ENCODE assay signal across 11 cellular contexts in genomic region chr1:52423771-52424170, GRCh38. TPM values are rescaled to one million over a fixed set of nuclear protein-coding genes. Genes with fewer than 3 reads are reported as not detected.
DNase-seq lines count a peak whose midpoint lies in the region; ATAC-seq and TF ChIP-seq lines count a peak whose summit lies in the region.
"Had no signal": no experiment of that assay in that cellular context is flagged by ENCODE, and none has a peak within 500 bp of the region (broad histone marks: within the 10 kb centered on the region; RNA-seq: fewer than 3 reads in every experiment).

No MANE protein-coding gene starts in this region.

- H3K4me3 ChIP-seq in A673 (ENCODE audit: low read depth, low read length, poor library complexity, severe bottlenecking), result no peak overlapping the region
- H3K4me3 ChIP-seq in spleen, result no peak overlapping the region

- H3K36me3 ChIP-seq in A673 (ENCODE audit: insufficient read depth, low read length, poor library complexity, severe bottlenecking), result peaks cover 46% of the 10 kb centered on the region
- H3K36me3 ChIP-seq in spleen, result peaks cover 0 to 86% (median 25%) of the 10 kb centered on the region in 6 donors

- WGBS in spleen, 5 donors, result 28 to 43% (median 37%) methylated on average over 9 of the region's 9 CpGs

- H3K27me3 ChIP-seq in A673 (replicated peaks; ENCODE audit: insufficient read depth, low read depth, low read length, poor library complexity) (no peaks in the 10 kb centered on the region), spleen (replicated peaks in 1 of 7) (no peaks in the 10 kb centered on the region)

- ATAC-seq in GM21576 (IDR thresholded peaks at IDR 0.05; ENCODE audit: unreplicated experiment), result no peak
- ATAC-seq in GM19324 (IDR thresholded peaks at IDR 0.05; ENCODE audit: low FRiP score, unreplicated experiment), result no peak

- no peaks in the 10 kb centered on the region for H3K9me3 ChIP-seq in A673 (ENCODE audit: low read depth, low read length, poor library complexity, severe bottlenecking)
- H3K9me3 ChIP-seq in spleen, result no peaks in the 10 kb centered on the region

- H3K27ac ChIP-seq in A673 (ENCODE audit: low read depth, low read length, poor library complexity, severe bottlenecking), result peak overlapping the region; percentile 10
- peak overlapping the region in 5 of 8 donors; percentile 38 to 64 (median 57) for H3K27ac ChIP-seq in spleen

- no peak for TF ChIP-seq CTCF in A673 (conservative IDR thresholded peaks at IDR 0.05; ENCODE audit: low read depth, low read length)
- TF ChIP-seq CTCF in spleen (IDR thresholded peaks at IDR 0.05 in 8 of 11, conservative IDR thresholded peaks at IDR 0.05 in 3 of 11), result no peak
- TF ChIP-seq CTCF in chondrocyte (IDR thresholded peaks at IDR 0.05), result no peak

- no peaks in the 10 kb centered on the region for H3K27me3 Mint-ChIP-seq in activated naive CD4-positive, alpha-beta T cell treated with anti-CD3 and anti-CD28 coated beads for 36 hours (ENCODE audit: low read depth)
- no peaks in the 10 kb centered on the region for H3K27me3 Mint-ChIP-seq in chondrocyte (ENCODE audit: low read depth)

- POLR2A ChIA-PET in A673 (lab: Charles Lee; ENCODE audit: low non-redundant PET), result no interaction called here

- intact Hi-C loops in A673 (cut with micrococcal nuclease; ENCODE audit: unreplicated experiment) (loop anchor here (5.0 kb wide), 1 partner anchor 129 kb away; the partner anchor contains the start of gene TUT4), spleen (cut with DNase I; ENCODE audit: low total_unique reads) (no loop called here)
- intact Hi-C loops in activated naive CD4-positive, alpha-beta T cell treated with anti-CD3 and anti-CD28 coated beads for 36 hours (cut with micrococcal nuclease), result loop anchor here (1.0 to 10.0 kb wide), 6 partner anchors 19 to 501 kb away; partner anchors contain the start of genes CC2D1B, ECHDC2, ORC1 and PRPF38A

- CTCF ChIA-PET in A673 (lab: Charles Lee), result no interaction called here
- CTCF ChIA-PET in activated naive CD4-positive, alpha-beta T cell treated with anti-CD3 and anti-CD28 coated beads for 36 hours (lab: Charles Lee), result interaction anchor here (0.5 to 2.5 kb wide), 5 partner anchors 8 to 270 kb away, joined by 3 to 9 read pairs (median 4); partner anchors contain the start of genes ORC1, PRPF38A and TUT4

- peak; percentile 45 for DNase-seq in A673 (ENCODE audit: low spot score)
- DNase-seq in activated CD4-positive, CD25-positive, alpha-beta regulatory T cell (lab: John Stamatoyannopoulos, UW), result peak in 3 of 4 experiments; percentile 18 to 57 (median 40)
- DNase-seq in activated naive CD4-positive, alpha-beta T cell treated with anti-CD3 and anti-CD28 coated beads for 36 hours, result peak; percentile 79
- DNase-seq in spleen, result peak; percentile 78
- DNase-seq in chondrocyte (ENCODE audit: low spot score), result no peak
- DNase-seq in GM19238 (ENCODE audit: insufficient read length, low spot score), result no peak
- DNase-seq: amniotic stem cell, NCI-H446 treated with DMSO at 0.1 percent for 48 hours, posterior cingulate gyrus had no signal

- no peaks in the 10 kb centered on the region for H3K9me3 Mint-ChIP-seq in activated naive CD4-positive, alpha-beta T cell treated with anti-CD3 and anti-CD28 coated beads for 36 hours
- no peaks in the 10 kb centered on the region for H3K9me3 Mint-ChIP-seq in chondrocyte (ENCODE audit: low read depth)

- peaks cover 53% of the 10 kb centered on the region for H3K4me1 Mint-ChIP-seq in activated naive CD4-positive, alpha-beta T cell treated with anti-CD3 and anti-CD28 coated beads for 36 hours (ENCODE audit: low read depth)
- H3K4me1 Mint-ChIP-seq in chondrocyte (ENCODE audit: low read depth), result peaks cover 29% of the 10 kb centered on the region

- TF ChIP-seq POLR2A in spleen (IDR thresholded peaks at IDR 0.05), result no peak

- peak overlapping the region; percentile 57 for H3K4me3 Mint-ChIP-seq in activated naive CD4-positive, alpha-beta T cell treated with anti-CD3 and anti-CD28 coated beads for 36 hours
- H3K4me3 Mint-ChIP-seq in chondrocyte (ENCODE audit: unreplicated experiment), result no peak overlapping the region

- BruUV-seq in A673 (replicated peaks; lab: Mats Ljungman, UMichigan), result no TSS peak

- peak overlapping the region; percentile 83 for H3K27ac Mint-ChIP-seq in activated naive CD4-positive, alpha-beta T cell treated with anti-CD3 and anti-CD28 coated beads for 36 hours
- no peak overlapping the region for H3K27ac Mint-ChIP-seq in chondrocyte (ENCODE audit: unreplicated experiment)

- peaks cover 35% of the 10 kb centered on the region for H3K36me3 Mint-ChIP-seq in activated naive CD4-positive, alpha-beta T cell treated with anti-CD3 and anti-CD28 coated beads for 36 hours (ENCODE audit: low read depth)
- H3K36me3 Mint-ChIP-seq in chondrocyte (ENCODE audit: low read depth), result peaks cover 18% of the 10 kb centered on the region

- H3K4me1 ChIP-seq in A673 (ENCODE audit: insufficient read depth, low read length, poor library complexity, severe bottlenecking) (peaks cover 29% of the 10 kb centered on the region), spleen (peaks cover 6 to 32% (median 19%) of the 10 kb centered on the region in 6 donors)

RNA-seq across cellular contexts. Expression of gene PRPF38A, which starts 19.4 kb away (rescaled TPM):
- total RNA-seq in A673 (2021) (83.2 and 95.7 TPM in 2 replicates), spleen (10 to 100 TPM; 21.7 to 50.4 (median 41.7) TPM), chondrocyte (26.1 to 32.8 TPM (median 26.4 TPM) in 3 replicates)
- 10 to 100 TPM; 86.0 to 91.8 TPM for total RNA-seq in activated naive CD4-positive, alpha-beta T cell treated with anti-CD3 and anti-CD28 coated beads for 36 hours
- 10 to 100 TPM; 13.8 to 18.1 (median 15.2) TPM for polyA plus RNA-seq in spleen

RNA-seq across cellular contexts. Expression of gene ORC1, which starts 19.5 kb away (rescaled TPM):
- total RNA-seq in A673 (2021) (50.4 and 54.0 TPM in 2 replicates), spleen (1 to 10 TPM in 5 of 7 donors, under 1 TPM in 2; 0.60 to 5.4 (median 2.7) TPM), chondrocyte (0.95 to 5.1 TPM (median 1.2 TPM) in 3 replicates)
- 10 to 100 TPM; 46.9 to 49.3 TPM for total RNA-seq in activated naive CD4-positive, alpha-beta T cell treated with anti-CD3 and anti-CD28 coated beads for 36 hours
- 1 to 10 TPM; 1.0 to 1.6 (median 1.3) TPM for polyA plus RNA-seq in spleen

RNA-seq across cellular contexts. Expression of gene CC2D1B, which starts 57.8 kb away (rescaled TPM):
- total RNA-seq in A673 (2021) (30.9 and 34.7 TPM in 2 replicates), spleen (10 to 100 TPM; 29.8 to 44.0 (median 36.2) TPM), chondrocyte (33.3 to 35.1 TPM (median 35.0 TPM) in 3 replicates)
- total RNA-seq in activated naive CD4-positive, alpha-beta T cell treated with anti-CD3 and anti-CD28 coated beads for 36 hours, result 10 to 100 TPM; 18.4 to 21.8 TPM
- polyA plus RNA-seq in spleen, result 10 to 100 TPM; 14.8 to 23.2 (median 14.9) TPM

Comparison
In these comparisons a context has a peak if more than half of its experiments do, and no peak if none do; other contexts are left out.
1. DNase-seq: peak in A673 (single experiment), activated CD4-positive, CD25-positive, alpha-beta regulatory T cell (3 of 4), activated naive CD4-positive, alpha-beta T cell treated with anti-CD3 and anti-CD28 coated beads for 36 hours (single experiment) and spleen (single experiment); none in chondrocyte (single experiment) and GM19238 (single experiment).